Comparison of ENCODE assay signal across 1 cellular context in the genomic region with DNA sequence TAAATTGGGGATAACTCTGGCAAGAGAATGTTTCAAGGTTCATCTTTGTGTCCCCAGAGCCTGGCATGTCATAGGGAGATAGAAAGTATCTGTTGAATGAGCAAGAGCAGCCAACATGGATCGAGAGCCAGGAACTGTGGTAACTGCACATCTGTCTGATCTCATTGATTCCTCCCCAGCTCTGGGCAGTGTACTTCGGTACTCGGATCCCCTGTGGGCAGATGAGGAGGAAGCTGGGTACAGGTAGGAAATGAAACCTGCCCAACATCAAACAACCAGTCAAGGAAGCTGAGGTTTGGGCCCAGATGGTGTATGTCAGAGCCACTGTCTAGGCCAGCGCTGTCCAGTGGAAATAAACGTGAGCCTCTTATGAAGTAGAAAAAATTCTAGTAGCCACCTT.
TF ChIP-seq lines count a peak whose summit lies in the region.

No MANE protein-coding gene starts in this region.

TF ChIP-seq in GM12878, 131 proteins besides CTCF, POLR2A, EP300 and RAD21 (continued from another document and continues in another):
- TF ChIP-seq CHD1 (IDR thresholded peaks at IDR 0.05; ENCODE audit: low read depth, low read length) (no peak), ZNF274 (IDR thresholded peaks at IDR 0.05; ENCODE audit: insufficient read depth, insufficient read length) (no peak), CBFB (IDR thresholded peaks at IDR 0.05; ENCODE audit: low read depth) (no peak), TCF3 (IDR thresholded peaks at IDR 0.05; ENCODE audit: borderline replicate concordance, insufficient read depth, low read depth, low read length) (peak; percentile 52; the same call in 1 of the 2 replicates), LARP7 (IDR thresholded peaks at IDR 0.05) (no peak), PAX8 (IDR thresholded peaks at IDR 0.05) (no peak), ZNF217 (IDR thresholded peaks at IDR 0.05) (no peak), EED (IDR thresholded peaks at IDR 0.05; ENCODE audit: low read depth) (peak; percentile 29; the same call in 1 of the 2 replicates), MTA3 (IDR thresholded peaks at IDR 0.05; ENCODE audit: borderline replicate concordance, low read length) (no peak), ESRRA (IDR thresholded peaks at IDR 0.05; ENCODE audit: low read length) (no peak), SPI1 (IDR thresholded peaks at IDR 0.05; ENCODE audit: borderline replicate concordance, insufficient read depth, low read depth, low read length) (0 out of 2 replicates have a peak, but pooled peaks have one; percentile 24), ETV6 (conservative IDR thresholded peaks at IDR 0.05 in 1 of 2, IDR thresholded peaks at IDR 0.05 in 1 of 2; ENCODE audit: borderline replicate concordance in 1 of 2, low read depth in 1 of 2) (peak in 1 of 2 experiments; percentile 95; a peak in 2 of 4 replicates), STAT1 (conservative IDR thresholded peaks at IDR 0.05) (no peak), WRNIP1 (IDR thresholded peaks at IDR 0.05; ENCODE audit: borderline replicate concordance, low read depth, low read length) (no peak), CHD2 (IDR thresholded peaks at IDR 0.05; ENCODE audit: borderline replicate concordance, low read depth, low read length) (no peak), CREM (IDR thresholded peaks at IDR 0.05; ENCODE audit: low read depth) (no peak), NRF1 (conservative IDR thresholded peaks at IDR 0.05; ENCODE audit: low read depth, low read length) (no peak), PML (IDR thresholded peaks at IDR 0.05; ENCODE audit: low read length) (no peak), NR2C2 (IDR thresholded peaks at IDR 0.05; ENCODE audit: borderline replicate concordance, control insufficient read depth, insufficient read length, low read depth) (no peak), TCF12 (IDR thresholded peaks at IDR 0.05; ENCODE audit: low read depth, low read length) (0 out of 2 replicates have a peak, but pooled peaks have one; percentile 44), ZNF24 (IDR thresholded peaks at IDR 0.05) (no peak), POU2F2 (IDR thresholded peaks at IDR 0.05; ENCODE audit: borderline replicate concordance, low read depth, low read length) (no peak), SUZ12 (IDR thresholded peaks at IDR 0.05; ENCODE audit: unreplicated experiment) (no peak), IKZF2 (IDR thresholded peaks at IDR 0.05) (0 out of 4 replicates have a peak, but pooled peaks of 1 of the 2 experiments have one; percentile 14)
- TF ChIP-seq, protein P1, sequence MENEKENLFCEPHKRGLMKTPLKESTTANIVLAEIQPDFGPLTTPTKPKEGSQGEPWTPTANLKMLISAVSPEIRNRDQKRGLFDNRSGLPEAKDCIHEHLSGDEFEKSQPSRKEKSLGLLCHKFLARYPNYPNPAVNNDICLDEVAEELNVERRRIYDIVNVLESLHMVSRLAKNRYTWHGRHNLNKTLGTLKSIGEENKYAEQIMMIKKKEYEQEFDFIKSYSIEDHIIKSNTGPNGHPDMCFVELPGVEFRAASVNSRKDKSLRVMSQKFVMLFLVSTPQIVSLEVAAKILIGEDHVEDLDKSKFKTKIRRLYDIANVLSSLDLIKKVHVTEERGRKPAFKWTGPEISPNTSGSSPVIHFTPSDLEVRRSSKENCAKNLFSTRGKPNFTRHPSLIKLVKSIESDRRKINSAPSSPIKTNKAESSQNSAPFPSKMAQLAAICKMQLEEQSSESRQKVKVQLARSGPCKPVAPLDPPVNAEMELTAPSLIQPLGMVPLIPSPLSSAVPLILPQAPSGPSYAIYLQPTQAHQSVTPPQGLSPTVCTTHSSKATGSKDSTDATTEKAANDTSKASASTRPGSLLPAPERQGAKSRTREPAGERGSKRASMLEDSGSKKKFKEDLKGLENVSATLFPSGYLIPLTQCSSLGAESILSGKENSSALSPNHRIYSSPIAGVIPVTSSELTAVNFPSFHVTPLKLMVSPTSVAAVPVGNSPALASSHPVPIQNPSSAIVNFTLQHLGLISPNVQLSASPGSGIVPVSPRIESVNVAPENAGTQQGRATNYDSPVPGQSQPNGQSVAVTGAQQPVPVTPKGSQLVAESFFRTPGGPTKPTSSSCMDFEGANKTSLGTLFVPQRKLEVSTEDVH (IDR thresholded peaks at IDR 0.05; ENCODE audit: low read depth, partially characterized antibody), result no peak
- TF ChIP-seq, protein P2, sequence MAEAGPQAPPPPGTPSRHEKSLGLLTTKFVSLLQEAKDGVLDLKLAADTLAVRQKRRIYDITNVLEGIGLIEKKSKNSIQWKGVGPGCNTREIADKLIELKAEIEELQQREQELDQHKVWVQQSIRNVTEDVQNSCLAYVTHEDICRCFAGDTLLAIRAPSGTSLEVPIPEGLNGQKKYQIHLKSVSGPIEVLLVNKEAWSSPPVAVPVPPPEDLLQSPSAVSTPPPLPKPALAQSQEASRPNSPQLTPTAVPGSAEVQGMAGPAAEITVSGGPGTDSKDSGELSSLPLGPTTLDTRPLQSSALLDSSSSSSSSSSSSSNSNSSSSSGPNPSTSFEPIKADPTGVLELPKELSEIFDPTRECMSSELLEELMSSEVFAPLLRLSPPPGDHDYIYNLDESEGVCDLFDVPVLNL (IDR thresholded peaks at IDR 0.05; ENCODE audit: low read depth, low read length), result no peak
- TF ChIP-seq, protein P3, sequence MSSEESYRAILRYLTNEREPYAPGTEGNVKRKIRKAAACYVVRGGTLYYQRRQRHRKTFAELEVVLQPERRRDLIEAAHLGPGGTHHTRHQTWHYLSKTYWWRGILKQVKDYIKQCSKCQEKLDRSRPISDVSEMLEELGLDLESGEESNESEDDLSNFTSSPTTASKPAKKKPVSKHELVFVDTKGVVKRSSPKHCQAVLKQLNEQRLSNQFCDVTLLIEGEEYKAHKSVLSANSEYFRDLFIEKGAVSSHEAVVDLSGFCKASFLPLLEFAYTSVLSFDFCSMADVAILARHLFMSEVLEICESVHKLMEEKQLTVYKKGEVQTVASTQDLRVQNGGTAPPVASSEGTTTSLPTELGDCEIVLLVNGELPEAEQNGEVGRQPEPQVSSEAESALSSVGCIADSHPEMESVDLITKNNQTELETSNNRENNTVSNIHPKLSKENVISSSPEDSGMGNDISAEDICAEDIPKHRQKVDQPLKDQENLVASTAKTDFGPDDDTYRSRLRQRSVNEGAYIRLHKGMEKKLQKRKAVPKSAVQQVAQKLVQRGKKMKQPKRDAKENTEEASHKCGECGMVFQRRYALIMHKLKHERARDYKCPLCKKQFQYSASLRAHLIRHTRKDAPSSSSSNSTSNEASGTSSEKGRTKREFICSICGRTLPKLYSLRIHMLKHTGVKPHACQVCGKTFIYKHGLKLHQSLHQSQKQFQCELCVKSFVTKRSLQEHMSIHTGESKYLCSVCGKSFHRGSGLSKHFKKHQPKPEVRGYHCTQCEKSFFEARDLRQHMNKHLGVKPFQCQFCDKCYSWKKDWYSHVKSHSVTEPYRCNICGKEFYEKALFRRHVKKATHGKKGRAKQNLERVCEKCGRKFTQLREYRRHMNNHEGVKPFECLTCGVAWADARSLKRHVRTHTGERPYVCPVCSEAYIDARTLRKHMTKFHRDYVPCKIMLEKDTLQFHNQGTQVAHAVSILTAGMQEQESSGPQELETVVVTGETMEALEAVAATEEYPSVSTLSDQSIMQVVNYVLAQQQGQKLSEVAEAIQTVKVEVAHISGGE (CRISPR knock-in tag; IDR thresholded peaks at IDR 0.05), result no peak
- TF ChIP-seq, protein P4, sequence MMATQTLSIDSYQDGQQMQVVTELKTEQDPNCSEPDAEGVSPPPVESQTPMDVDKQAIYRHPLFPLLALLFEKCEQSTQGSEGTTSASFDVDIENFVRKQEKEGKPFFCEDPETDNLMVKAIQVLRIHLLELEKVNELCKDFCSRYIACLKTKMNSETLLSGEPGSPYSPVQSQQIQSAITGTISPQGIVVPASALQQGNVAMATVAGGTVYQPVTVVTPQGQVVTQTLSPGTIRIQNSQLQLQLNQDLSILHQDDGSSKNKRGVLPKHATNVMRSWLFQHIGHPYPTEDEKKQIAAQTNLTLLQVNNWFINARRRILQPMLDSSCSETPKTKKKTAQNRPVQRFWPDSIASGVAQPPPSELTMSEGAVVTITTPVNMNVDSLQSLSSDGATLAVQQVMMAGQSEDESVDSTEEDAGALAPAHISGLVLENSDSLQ (IDR thresholded peaks at IDR 0.05), result no peak
- TF ChIP-seq, protein P5, sequence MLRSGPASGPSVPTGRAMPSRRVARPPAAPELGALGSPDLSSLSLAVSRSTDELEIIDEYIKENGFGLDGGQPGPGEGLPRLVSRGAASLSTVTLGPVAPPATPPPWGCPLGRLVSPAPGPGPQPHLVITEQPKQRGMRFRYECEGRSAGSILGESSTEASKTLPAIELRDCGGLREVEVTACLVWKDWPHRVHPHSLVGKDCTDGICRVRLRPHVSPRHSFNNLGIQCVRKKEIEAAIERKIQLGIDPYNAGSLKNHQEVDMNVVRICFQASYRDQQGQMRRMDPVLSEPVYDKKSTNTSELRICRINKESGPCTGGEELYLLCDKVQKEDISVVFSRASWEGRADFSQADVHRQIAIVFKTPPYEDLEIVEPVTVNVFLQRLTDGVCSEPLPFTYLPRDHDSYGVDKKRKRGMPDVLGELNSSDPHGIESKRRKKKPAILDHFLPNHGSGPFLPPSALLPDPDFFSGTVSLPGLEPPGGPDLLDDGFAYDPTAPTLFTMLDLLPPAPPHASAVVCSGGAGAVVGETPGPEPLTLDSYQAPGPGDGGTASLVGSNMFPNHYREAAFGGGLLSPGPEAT (IDR thresholded peaks at IDR 0.05; ENCODE audit: low read depth), result no peak
- TF ChIP-seq, protein P6, sequence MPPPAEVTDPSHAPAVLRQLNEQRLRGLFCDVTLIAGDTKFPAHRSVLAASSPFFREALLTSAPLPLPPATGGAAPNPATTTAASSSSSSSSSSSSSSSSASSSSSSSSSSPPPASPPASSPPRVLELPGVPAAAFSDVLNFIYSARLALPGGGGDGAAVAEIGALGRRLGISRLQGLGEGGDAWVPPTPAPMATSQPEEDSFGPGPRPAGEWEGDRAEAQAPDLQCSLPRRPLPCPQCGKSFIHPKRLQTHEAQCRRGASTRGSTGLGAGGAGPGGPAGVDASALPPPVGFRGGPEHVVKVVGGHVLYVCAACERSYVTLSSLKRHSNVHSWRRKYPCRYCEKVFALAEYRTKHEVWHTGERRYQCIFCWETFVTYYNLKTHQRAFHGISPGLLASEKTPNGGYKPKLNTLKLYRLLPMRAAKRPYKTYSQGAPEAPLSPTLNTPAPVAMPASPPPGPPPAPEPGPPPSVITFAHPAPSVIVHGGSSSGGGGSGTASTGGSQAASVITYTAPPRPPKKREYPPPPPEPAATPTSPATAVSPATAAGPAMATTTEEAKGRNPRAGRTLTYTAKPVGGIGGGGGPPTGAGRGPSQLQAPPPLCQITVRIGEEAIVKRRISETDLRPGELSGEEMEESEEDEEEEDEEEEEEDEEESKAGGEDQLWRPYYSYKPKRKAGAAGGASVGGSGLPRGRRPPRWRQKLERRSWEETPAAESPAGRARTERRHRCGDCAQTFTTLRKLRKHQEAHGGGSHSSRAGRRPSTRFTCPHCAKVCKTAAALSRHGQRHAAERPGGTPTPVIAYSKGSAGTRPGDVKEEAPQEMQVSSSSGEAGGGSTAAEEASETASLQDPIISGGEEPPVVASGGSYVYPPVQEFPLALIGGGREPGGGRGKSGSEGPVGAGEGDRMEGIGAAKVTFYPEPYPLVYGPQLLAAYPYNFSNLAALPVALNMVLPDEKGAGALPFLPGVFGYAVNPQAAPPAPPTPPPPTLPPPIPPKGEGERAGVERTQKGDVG (CRISPR knock-in tag; IDR thresholded peaks at IDR 0.05), result no peak
- TF ChIP-seq, protein P7, sequence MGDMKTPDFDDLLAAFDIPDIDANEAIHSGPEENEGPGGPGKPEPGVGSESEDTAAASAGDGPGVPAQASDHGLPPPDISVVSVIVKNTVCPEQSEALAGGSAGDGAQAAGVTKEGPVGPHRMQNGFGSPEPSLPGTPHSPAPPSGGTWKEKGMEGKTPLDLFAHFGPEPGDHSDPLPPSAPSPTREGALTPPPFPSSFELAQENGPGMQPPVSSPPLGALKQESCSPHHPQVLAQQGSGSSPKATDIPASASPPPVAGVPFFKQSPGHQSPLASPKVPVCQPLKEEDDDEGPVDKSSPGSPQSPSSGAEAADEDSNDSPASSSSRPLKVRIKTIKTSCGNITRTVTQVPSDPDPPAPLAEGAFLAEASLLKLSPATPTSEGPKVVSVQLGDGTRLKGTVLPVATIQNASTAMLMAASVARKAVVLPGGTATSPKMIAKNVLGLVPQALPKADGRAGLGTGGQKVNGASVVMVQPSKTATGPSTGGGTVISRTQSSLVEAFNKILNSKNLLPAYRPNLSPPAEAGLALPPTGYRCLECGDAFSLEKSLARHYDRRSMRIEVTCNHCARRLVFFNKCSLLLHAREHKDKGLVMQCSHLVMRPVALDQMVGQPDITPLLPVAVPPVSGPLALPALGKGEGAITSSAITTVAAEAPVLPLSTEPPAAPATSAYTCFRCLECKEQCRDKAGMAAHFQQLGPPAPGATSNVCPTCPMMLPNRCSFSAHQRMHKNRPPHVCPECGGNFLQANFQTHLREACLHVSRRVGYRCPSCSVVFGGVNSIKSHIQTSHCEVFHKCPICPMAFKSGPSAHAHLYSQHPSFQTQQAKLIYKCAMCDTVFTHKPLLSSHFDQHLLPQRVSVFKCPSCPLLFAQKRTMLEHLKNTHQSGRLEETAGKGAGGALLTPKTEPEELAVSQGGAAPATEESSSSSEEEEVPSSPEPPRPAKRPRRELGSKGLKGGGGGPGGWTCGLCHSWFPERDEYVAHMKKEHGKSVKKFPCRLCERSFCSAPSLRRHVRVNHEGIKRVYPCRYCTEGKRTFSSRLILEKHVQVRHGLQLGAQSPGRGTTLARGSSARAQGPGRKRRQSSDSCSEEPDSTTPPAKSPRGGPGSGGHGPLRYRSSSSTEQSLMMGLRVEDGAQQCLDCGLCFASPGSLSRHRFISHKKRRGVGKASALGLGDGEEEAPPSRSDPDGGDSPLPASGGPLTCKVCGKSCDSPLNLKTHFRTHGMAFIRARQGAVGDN (IDR thresholded peaks at IDR 0.05), result no peak
- TF ChIP-seq, protein P8, sequence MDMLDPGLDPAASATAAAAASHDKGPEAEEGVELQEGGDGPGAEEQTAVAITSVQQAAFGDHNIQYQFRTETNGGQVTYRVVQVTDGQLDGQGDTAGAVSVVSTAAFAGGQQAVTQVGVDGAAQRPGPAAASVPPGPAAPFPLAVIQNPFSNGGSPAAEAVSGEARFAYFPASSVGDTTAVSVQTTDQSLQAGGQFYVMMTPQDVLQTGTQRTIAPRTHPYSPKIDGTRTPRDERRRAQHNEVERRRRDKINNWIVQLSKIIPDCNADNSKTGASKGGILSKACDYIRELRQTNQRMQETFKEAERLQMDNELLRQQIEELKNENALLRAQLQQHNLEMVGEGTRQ (IDR thresholded peaks at IDR 0.05; ENCODE audit: borderline replicate concordance, low read depth, low read length), result no peak
- TF ChIP-seq, protein P9, sequence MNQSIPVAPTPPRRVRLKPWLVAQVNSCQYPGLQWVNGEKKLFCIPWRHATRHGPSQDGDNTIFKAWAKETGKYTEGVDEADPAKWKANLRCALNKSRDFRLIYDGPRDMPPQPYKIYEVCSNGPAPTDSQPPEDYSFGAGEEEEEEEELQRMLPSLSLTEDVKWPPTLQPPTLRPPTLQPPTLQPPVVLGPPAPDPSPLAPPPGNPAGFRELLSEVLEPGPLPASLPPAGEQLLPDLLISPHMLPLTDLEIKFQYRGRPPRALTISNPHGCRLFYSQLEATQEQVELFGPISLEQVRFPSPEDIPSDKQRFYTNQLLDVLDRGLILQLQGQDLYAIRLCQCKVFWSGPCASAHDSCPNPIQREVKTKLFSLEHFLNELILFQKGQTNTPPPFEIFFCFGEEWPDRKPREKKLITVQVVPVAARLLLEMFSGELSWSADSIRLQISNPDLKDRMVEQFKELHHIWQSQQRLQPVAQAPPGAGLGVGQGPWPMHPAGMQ (IDR thresholded peaks at IDR 0.05; ENCODE audit: borderline replicate concordance), result no peak
